ENCODE assay signal across 20 cellular contexts in genomic region chr22:25176175-25176574, GRCh38. TPM values are rescaled to one million over a fixed set of nuclear protein-coding genes. Genes with fewer than 3 reads are reported as not detected.
"Had no signal": no experiment of that assay in that cellular context is flagged by ENCODE, and none has a peak within 500 bp of the region (broad histone marks: within the 10 kb centered on the region; RNA-seq: fewer than 3 reads in every experiment).

No MANE protein-coding gene starts in this region.

- H3K4me3 Mint-ChIP-seq: activated B cell treated with CpG ODN at 0.5 μM for 24 hours; activated CD4-positive, alpha-beta T cell treated with anti-CD3 and anti-CD28 coated beads, Interleukin-2, amount 10 ng/mL, durations not matched to agents 24 days and 14 days; naive B cell; neural progenitor cell; stimulated activated effector memory CD8-positive, alpha-beta T cell treated with anti-CD3 and anti-CD28 coated beads, Interleukin-12 subunit alpha, Interleukin-12 subunit beta, amount 100 ng/mL, for 72 hours; T-helper 1 cell treated with Interleukin-12 subunit alpha and Interleukin-12 subunit beta and Interleukin-4 antibody, amounts not matched to agents 30 μg/mL and 1 μg/mL, for 36 hours had no signal

- H3K36me3 Mint-ChIP-seq: stimulated activated effector memory CD8-positive, alpha-beta T cell treated with anti-CD3 and anti-CD28 coated beads, Interleukin-12 subunit alpha, Interleukin-12 subunit beta, amount 100 ng/mL, for 72 hours had no signal

- H3K9me3 ChIP-seq: uterus had no signal

- H3K4me1 ChIP-seq: gastroesophageal sphincter, neural progenitor cell, uterus had no signal

- H3K27me3 ChIP-seq: gastroesophageal sphincter, neural progenitor cell, ovary, tibial artery, uterus had no signal

- H3K27me3 Mint-ChIP-seq: activated CD4-positive, alpha-beta T cell treated with anti-CD3 and anti-CD28 coated beads, Interleukin-2, amount 10 ng/mL, durations not matched to agents 24 days and 14 days had no signal

- H3K36me3 ChIP-seq: neural progenitor cell, ovary, uterus had no signal

- ATAC-seq: gastroesophageal sphincter; left lobe of liver; stimulated activated effector memory CD8-positive, alpha-beta T cell treated with anti-CD3 and anti-CD28 coated beads, Interleukin-12 subunit alpha, Interleukin-12 subunit beta, amount 100 ng/mL, for 72 hours had no signal

- H3K4me3 ChIP-seq: gastroesophageal sphincter, neural progenitor cell, ovary, tibial artery, uterus had no signal

- H3K4me1 Mint-ChIP-seq: activated B cell treated with CpG ODN at 0.5 μM for 24 hours; activated CD4-positive, alpha-beta T cell treated with anti-CD3 and anti-CD28 coated beads, Interleukin-2, amount 10 ng/mL, durations not matched to agents 24 days and 14 days; naive B cell; neural progenitor cell; stimulated activated effector memory CD8-positive, alpha-beta T cell treated with anti-CD3 and anti-CD28 coated beads, Interleukin-12 subunit alpha, Interleukin-12 subunit beta, amount 100 ng/mL, for 72 hours had no signal

- DNase-seq: activated B cell treated with CpG ODN at 0.5 μM for 24 hours; activated CD4-positive, alpha-beta T cell treated with anti-CD3 and anti-CD28 coated beads, Interleukin-2, amount 10 ng/mL, durations not matched to agents 24 days and 14 days; activated CD8-positive, alpha-beta memory T cell treated with anti-CD3 and anti-CD28 coated beads for 24 hours; activated naive CD4-positive, alpha-beta T cell treated with Interleukin-2 at 50 U/mL for 16 hours; activated T-cell treated with anti-CD3 and anti-CD28 coated beads for 4 hours; aorta; naive B cell; ovary; stimulated activated CD4-positive, alpha-beta T cell treated with anti-CD3 and anti-CD28 coated beads, Interleukin-12 subunit alpha, Interleukin-12 subunit beta, amount 100 ng/mL, for 4 hours; stimulated activated CD4-positive, alpha-beta T cell treated with anti-CD3 and anti-CD28 coated beads, Interleukin-2, amount 100 ng/mL, for 24 hours; tibial artery; uterus had no signal

- H3K27ac Mint-ChIP-seq: activated B cell treated with CpG ODN at 0.5 μM for 24 hours; activated CD4-positive, alpha-beta T cell treated with anti-CD3 and anti-CD28 coated beads, Interleukin-2, amount 10 ng/mL, durations not matched to agents 24 days and 14 days; naive B cell; neural progenitor cell; stimulated activated effector memory CD8-positive, alpha-beta T cell treated with anti-CD3 and anti-CD28 coated beads, Interleukin-12 subunit alpha, Interleukin-12 subunit beta, amount 100 ng/mL, for 72 hours; T-helper 1 cell treated with Interleukin-12 subunit alpha and Interleukin-12 subunit beta and Interleukin-4 antibody, amounts not matched to agents 30 μg/mL and 1 μg/mL, for 36 hours had no signal

- H3K27ac ChIP-seq: gastroesophageal sphincter, neural progenitor cell, ovary, tibial artery, uterus had no signal

RNA-seq across cellular contexts. Expression of gene CRYBB3, which starts 23.5 kb away (rescaled TPM):
- total RNA-seq: activated B cell treated with CpG ODN at 0.5 μM for 24 hours, cardiac septum, gastroesophageal sphincter, mononuclear cell, renal cortical epithelial cell, uterus had no signal
- polyA plus RNA-seq: ovary had no signal

RNA-seq across cellular contexts. Expression of gene CRYBB2, which starts 43.3 kb away (rescaled TPM):
- total RNA-seq: activated B cell treated with CpG ODN at 0.5 μM for 24 hours; activated CD4-positive, alpha-beta T cell treated with anti-CD3 and anti-CD28 coated beads, Interleukin-2, amount 10 ng/mL, durations not matched to agents 24 days and 14 days; cardiac septum; gastroesophageal sphincter; left lobe of liver; mononuclear cell; uterus had no signal
